Comparison of ENCODE assay signal across 17 cellular contexts in the genomic region with DNA sequence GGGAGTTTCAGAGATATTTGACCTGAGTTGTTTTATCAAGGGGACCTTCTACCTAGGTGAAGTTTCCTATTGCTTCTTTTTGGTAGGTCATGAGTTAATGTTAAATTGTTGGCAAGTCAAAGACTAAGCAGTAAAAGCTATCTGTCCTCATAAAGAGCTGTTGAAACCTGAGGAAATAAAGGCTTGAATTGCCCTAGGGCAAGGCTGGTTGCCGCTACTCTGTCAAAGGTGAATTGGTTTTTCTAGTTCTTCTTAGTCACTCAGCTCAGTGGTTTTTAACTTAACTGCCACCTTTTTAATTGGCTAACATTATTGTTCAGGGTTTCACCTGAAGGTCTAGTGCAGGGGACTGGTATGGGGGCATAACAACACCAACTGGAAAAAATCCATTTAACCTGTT.
A peak's percentile ranks its signal among the peaks of the same experiment; 100 is the strongest.
DNase-seq lines count a peak whose midpoint lies in the region; ATAC-seq, FAIRE-seq and TF ChIP-seq lines count a peak whose summit lies in the region.
"Had no signal": no experiment of that assay in that cellular context is flagged by ENCODE, and none has a peak within 500 bp of the region (broad histone marks: within the 10 kb centered on the region; RNA-seq: fewer than 3 reads in every experiment).

No MANE protein-coding gene starts in this region.

- H3K27me3 Mint-ChIP-seq in GM23338 (ENCODE audit: insufficient read depth, low read depth, poor library complexity) = no peaks in the 10 kb centered on the region
- H3K27me3 Mint-ChIP-seq: CD4-positive, alpha-beta T cell had no signal

- no peak overlapping the region for H3K4me3 Mint-ChIP-seq in GM23338
- H3K4me3 Mint-ChIP-seq: CD4-positive, alpha-beta T cell; T-helper 1 cell treated with Interleukin-12 subunit alpha and Interleukin-12 subunit beta and Interleukin-4 antibody, amounts not matched to agents 30 μg/mL and 1 μg/mL, for 36 hours had no signal

- no peak for TF ChIP-seq CTCF in GM23338 (conservative IDR thresholded peaks at IDR 0.05; ENCODE audit: low read depth in 2 of 2)
- no peak for TF ChIP-seq CTCF in bronchial epithelial cell (IDR thresholded peaks at IDR 0.05; ENCODE audit: insufficient read depth, low read length, severe bottlenecking)
- no peak for TF ChIP-seq CTCF in pancreas (IDR thresholded peaks at IDR 0.05)

- no peaks in the 10 kb centered on the region for H3K79me2 ChIP-seq in GM23338 (replicated peaks; ENCODE audit: insufficient read depth)

- peak overlapping the region; percentile 4; the same call in 1 of the 2 replicates for H3K27ac Mint-ChIP-seq in GM23338
- H3K27ac Mint-ChIP-seq: CD4-positive, alpha-beta T cell; T-helper 1 cell treated with Interleukin-12 subunit alpha and Interleukin-12 subunit beta and Interleukin-4 antibody, amounts not matched to agents 30 μg/mL and 1 μg/mL, for 36 hours had no signal

- H3K36me3 ChIP-seq in GM23338 (ENCODE audit: insufficient read depth) (no peaks in the 10 kb centered on the region), bronchial epithelial cell (ENCODE audit: control insufficient read depth, insufficient read depth, low read length) (no peaks in the 10 kb centered on the region), pancreas (no peaks in the 10 kb centered on the region)
- H3K36me3 ChIP-seq: BE2C had no signal

- H2AFZ ChIP-seq in GM23338 = no peak overlapping the region

- H4K20me1 ChIP-seq in GM23338 (replicated peaks; ENCODE audit: insufficient read depth) = no peaks in the 10 kb centered on the region

- H3K27ac ChIP-seq in GM23338 (ENCODE audit: low read depth) (no peak overlapping the region), pancreas (no peak overlapping the region)

- no peak overlapping the region for H3K4me3 ChIP-seq in GM23338
- no peak overlapping the region for H3K4me3 ChIP-seq in bronchial epithelial cell (ENCODE audit: low read depth, low read length)
- no peak overlapping the region for H3K4me3 ChIP-seq in pancreas

- intact Hi-C loops in pancreas (cut with DNase I) = no loop called here

- peaks cover 18% of the 10 kb centered on the region for H3K4me1 Mint-ChIP-seq in GM23338

- DNase-seq in GM23338 (ENCODE audit: low spot score) (no peak), NCI-H128 (lab: John Stamatoyannopoulos, UW; ENCODE audit: unreplicated experiment) (peak; percentile 25), bronchial epithelial cell (ENCODE audit: low read depth) (peak; percentile 5), left kidney (ENCODE audit: low read depth, low spot score) (peak; percentile 39), nucleus accumbens (lab: John Stamatoyannopoulos, UW) (no peak), Kasumi-1 (lab: John Stamatoyannopoulos, UW) (no peak), pancreas (no peak)
- DNase-seq: BE2C; CD4-positive, alpha-beta T cell; KBM-7; NCI-H1048; NCI-H187 treated with DMSO at 0.1 percent for 48 hours; NCI-H526; NK-92 treated with Interleukin-12 subunit alpha and Interleukin-12 subunit beta, amount 100 ng/mL, for 24 hours; SIG-M5 had no signal

- H3K4me1 ChIP-seq in GM23338 (ENCODE audit: insufficient read depth) = peaks cover 17% of the 10 kb centered on the region
- no peaks in the 10 kb centered on the region for H3K4me1 ChIP-seq in pancreas
- H3K4me1 ChIP-seq: BE2C had no signal

- no peaks in the 10 kb centered on the region for H3K9me2 ChIP-seq in GM23338 (ENCODE audit: insufficient read depth)

- H3K36me3 Mint-ChIP-seq in GM23338 (ENCODE audit: low read depth) = no peaks in the 10 kb centered on the region

- FAIRE-seq in bronchial epithelial cell (lab: Jason Lieb, UNC) (no peak), pancreas (lab: Jason Lieb, UNC) (no peak)
- FAIRE-seq: G401.6 had no signal

- no peak for ATAC-seq in GM23338
- no peak for ATAC-seq in pancreas

- no peaks in the 10 kb centered on the region for H3K9me3 Mint-ChIP-seq in GM23338
- H3K9me3 Mint-ChIP-seq: CD4-positive, alpha-beta T cell had no signal

- WGBS in pancreas, 2 donors = 88% methylated on average over 1 of the region's 1 CpG

- H3K4me2 ChIP-seq in GM23338 = no peak overlapping the region

- H3F3A ChIP-seq in GM23338 (replicated peaks; ENCODE audit: low read depth) = no peaks in the 10 kb centered on the region

- H3K27me3 ChIP-seq in GM23338 (ENCODE audit: insufficient read depth) = no peaks in the 10 kb centered on the region
- no peaks in the 10 kb centered on the region for H3K27me3 ChIP-seq in bronchial epithelial cell (ENCODE audit: control insufficient read depth, insufficient read depth, low read length)
- no peaks in the 10 kb centered on the region for H3K27me3 ChIP-seq in pancreas
- H3K27me3 ChIP-seq: BE2C had no signal

- H3K9me3 ChIP-seq in pancreas = no peaks in the 10 kb centered on the region
- H3K9me3 ChIP-seq: BE2C had no signal

TF ChIP-seq in GM23338, 12 proteins besides CTCF, POLR2A, EP300 and RAD21:
- TF ChIP-seq ZNF331 (CRISPR knock-in tag; IDR thresholded peaks at IDR 0.05; ENCODE audit: low read depth) (no peak), EZH2phosphoT487 (IDR thresholded peaks at IDR 0.05; ENCODE audit: unreplicated experiment) (no peak), EZH2 (IDR thresholded peaks at IDR 0.05; ENCODE audit: low read depth, unreplicated experiment) (no peak), CREB1 (CRISPR knock-in tag; IDR thresholded peaks at IDR 0.05; ENCODE audit: low read depth) (no peak), POLR2AphosphoS5 (IDR thresholded peaks at IDR 0.05; ENCODE audit: low read depth) (no peak), JUNB (IDR thresholded peaks at IDR 0.05; ENCODE audit: unreplicated experiment) (no peak), ZNF114 (CRISPR knock-in tag; IDR thresholded peaks at IDR 0.05) (no peak), STAT1 (IDR thresholded peaks at IDR 0.05; ENCODE audit: unreplicated experiment) (no peak)
- TF ChIP-seq, protein P1, sequence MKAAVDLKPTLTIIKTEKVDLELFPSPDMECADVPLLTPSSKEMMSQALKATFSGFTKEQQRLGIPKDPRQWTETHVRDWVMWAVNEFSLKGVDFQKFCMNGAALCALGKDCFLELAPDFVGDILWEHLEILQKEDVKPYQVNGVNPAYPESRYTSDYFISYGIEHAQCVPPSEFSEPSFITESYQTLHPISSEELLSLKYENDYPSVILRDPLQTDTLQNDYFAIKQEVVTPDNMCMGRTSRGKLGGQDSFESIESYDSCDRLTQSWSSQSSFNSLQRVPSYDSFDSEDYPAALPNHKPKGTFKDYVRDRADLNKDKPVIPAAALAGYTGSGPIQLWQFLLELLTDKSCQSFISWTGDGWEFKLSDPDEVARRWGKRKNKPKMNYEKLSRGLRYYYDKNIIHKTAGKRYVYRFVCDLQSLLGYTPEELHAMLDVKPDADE (IDR thresholded peaks at IDR 0.05) = no peak
- TF ChIP-seq, protein P2, sequence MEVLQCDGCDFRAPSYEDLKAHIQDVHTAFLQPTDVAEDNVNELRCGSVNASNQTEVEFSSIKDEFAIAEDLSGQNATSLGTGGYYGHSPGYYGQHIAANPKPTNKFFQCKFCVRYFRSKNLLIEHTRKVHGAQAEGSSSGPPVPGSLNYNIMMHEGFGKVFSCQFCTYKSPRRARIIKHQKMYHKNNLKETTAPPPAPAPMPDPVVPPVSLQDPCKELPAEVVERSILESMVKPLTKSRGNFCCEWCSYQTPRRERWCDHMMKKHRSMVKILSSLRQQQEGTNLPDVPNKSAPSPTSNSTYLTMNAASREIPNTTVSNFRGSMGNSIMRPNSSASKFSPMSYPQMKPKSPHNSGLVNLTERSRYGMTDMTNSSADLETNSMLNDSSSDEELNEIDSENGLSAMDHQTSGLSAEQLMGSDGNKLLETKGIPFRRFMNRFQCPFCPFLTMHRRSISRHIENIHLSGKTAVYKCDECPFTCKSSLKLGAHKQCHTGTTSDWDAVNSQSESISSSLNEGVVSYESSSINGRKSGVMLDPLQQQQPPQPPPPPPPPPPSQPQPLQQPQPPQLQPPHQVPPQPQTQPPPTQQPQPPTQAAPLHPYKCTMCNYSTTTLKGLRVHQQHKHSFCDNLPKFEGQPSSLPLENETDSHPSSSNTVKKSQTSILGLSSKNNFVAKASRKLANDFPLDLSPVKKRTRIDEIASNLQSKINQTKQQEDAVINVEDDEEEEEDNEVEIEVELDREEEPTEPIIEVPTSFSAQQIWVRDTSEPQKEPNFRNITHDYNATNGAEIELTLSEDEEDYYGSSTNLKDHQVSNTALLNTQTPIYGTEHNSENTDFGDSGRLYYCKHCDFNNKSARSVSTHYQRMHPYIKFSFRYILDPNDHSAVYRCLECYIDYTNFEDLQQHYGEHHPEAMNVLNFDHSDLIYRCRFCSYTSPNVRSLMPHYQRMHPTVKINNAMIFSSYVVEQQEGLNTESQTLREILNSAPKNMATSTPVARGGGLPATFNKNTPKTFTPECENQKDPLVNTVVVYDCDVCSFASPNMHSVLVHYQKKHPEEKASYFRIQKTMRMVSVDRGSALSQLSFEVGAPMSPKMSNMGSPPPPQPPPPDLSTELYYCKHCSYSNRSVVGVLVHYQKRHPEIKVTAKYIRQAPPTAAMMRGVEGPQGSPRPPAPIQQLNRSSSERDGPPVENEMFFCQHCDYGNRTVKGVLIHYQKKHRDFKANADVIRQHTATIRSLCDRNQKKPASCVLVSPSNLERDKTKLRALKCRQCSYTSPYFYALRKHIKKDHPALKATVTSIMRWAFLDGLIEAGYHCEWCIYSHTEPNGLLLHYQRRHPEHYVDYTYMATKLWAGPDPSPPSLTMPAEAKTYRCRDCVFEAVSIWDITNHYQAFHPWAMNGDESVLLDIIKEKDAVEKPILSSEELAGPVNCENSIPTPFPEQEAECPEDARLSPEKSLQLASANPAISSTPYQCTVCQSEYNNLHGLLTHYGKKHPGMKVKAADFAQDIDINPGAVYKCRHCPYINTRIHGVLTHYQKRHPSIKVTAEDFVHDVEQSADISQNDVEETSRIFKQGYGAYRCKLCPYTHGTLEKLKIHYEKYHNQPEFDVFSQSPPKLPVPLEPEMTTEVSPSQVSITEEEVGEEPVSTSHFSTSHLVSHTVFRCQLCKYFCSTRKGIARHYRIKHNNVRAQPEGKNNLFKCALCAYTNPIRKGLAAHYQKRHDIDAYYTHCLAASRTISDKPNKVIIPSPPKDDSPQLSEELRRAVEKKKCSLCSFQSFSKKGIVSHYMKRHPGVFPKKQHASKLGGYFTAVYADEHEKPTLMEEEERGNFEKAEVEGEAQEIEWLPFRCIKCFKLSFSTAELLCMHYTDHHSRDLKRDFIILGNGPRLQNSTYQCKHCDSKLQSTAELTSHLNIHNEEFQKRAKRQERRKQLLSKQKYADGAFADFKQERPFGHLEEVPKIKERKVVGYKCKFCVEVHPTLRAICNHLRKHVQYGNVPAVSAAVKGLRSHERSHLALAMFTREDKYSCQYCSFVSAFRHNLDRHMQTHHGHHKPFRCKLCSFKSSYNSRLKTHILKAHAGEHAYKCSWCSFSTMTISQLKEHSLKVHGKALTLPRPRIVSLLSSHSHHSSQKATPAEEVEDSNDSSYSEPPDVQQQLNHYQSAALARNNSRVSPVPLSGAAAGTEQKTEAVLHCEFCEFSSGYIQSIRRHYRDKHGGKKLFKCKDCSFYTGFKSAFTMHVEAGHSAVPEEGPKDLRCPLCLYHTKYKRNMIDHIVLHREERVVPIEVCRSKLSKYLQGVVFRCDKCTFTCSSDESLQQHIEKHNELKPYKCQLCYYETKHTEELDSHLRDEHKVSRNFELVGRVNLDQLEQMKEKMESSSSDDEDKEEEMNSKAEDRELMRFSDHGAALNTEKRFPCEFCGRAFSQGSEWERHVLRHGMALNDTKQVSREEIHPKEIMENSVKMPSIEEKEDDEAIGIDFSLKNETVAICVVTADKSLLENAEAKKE (CRISPR knock-in tag; IDR thresholded peaks at IDR 0.05) = no peak
TF ChIP-seq in GM23338: peak in this region for 0.

Comparison
In these comparisons a context has a peak if more than half of its experiments do, and no peak if none do; other contexts are left out.
1. DNase-seq: peak in NCI-H128 (single experiment), bronchial epithelial cell (single experiment) and left kidney (single experiment); none in GM23338 (single experiment), nucleus accumbens (0 of 56), Kasumi-1 (0 of 2) and pancreas (0 of 6).